1 cellular context compared by ENCODE assay signal in the genomic region with DNA sequence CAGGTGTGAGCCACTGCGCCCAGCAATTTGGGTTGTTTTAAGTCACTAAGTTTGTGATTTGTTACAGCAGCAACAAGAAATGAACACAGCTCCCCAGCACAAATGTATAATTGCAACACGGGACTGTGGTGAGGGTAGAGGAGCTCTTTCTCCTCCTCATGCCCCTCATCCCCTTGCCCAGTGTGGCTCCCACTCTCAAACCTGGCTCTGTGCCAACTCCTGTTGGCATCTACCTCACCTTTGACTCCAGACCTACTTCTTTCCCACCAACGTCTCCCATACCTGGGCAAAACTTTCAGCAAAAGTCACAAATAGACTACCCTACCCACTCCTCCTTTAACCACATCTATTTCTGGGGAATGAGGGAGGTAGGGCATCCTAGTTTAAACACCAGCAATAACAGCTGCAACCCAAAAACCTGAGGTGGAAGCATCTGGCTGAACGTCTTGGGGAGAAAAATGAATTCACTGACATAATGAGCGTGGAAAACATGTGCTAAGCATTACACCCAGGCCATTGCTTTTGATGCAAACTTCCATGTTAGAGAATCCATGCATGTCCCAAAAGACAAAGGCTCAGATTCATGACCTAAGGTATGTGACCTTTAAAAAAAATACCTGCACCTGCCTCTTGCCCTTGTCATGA.
TF ChIP-seq lines count a peak whose summit lies in the region.

No MANE protein-coding gene starts in this region.

TF ChIP-seq in IMR-90, 13 proteins besides CTCF, POLR2A, EP300 and RAD21 (continued from another document):
- TF ChIP-seq ELK1 (IDR thresholded peaks at IDR 0.05; ENCODE audit: borderline replicate concordance, low read depth, low read length) (no peak), MAZ (IDR thresholded peaks at IDR 0.05; ENCODE audit: borderline replicate concordance, low read depth, low read length) (no peak), BHLHE40 (IDR thresholded peaks at IDR 0.05; ENCODE audit: low read depth, low read length) (no peak), NFE2L2 (IDR thresholded peaks at IDR 0.05; ENCODE audit: low read depth, low read length) (no peak), RFX5 (IDR thresholded peaks at IDR 0.05; ENCODE audit: low read depth, low read length) (no peak), CEBPB (IDR thresholded peaks at IDR 0.05; ENCODE audit: low read depth, low read length) (no peak), MAFK (IDR thresholded peaks at IDR 0.05; ENCODE audit: low read depth, low read length) (no peak)
